In genomic region chr15:95176794-95177577, GRCh38 we compare ENCODE assay signal across 27 cellular contexts.
DNase-seq lines count a peak whose midpoint lies in the region; ATAC-seq, FAIRE-seq and TF ChIP-seq lines count a peak whose summit lies in the region.
"Had no signal": no experiment of that assay in that cellular context is flagged by ENCODE, and none has a peak within 500 bp of the region (broad histone marks: within the 10 kb centered on the region; RNA-seq: fewer than 3 reads in every experiment).

No MANE protein-coding gene starts in this region.

- TF ChIP-seq POLR2A in K562 (conservative IDR thresholded peaks at IDR 0.05), result no peak

- H2AK5ac ChIP-seq in mesendoderm (ENCODE audit: low read length), result no peak overlapping the region

- peak in 2 of 3 experiments; percentile 34 to 48; a peak in 3 of 6 replicates for TF ChIP-seq CTCF in K562 (IDR thresholded peaks at IDR 0.05 in 2 of 3, conservative IDR thresholded peaks at IDR 0.05 in 1 of 3; ENCODE audit: insufficient read depth in 2 of 3, low read depth in 1 of 3, low read length in 3 of 3)
- no peak for TF ChIP-seq CTCF in GM20000 (IDR thresholded peaks at IDR 0.05; ENCODE audit: extremely low read depth, missing control alignments)
- TF ChIP-seq CTCF in osteoblast (IDR thresholded peaks at IDR 0.05; ENCODE audit: extremely low read depth, low read depth, low read length), result no peak

- no peaks in the 10 kb centered on the region for H3K9me3 ChIP-seq in K562 (replicated peaks; ENCODE audit: control insufficient read depth, insufficient read depth, low read depth, low read length)
- H3K9me3 ChIP-seq in osteoblast (ENCODE audit: low read depth, low read length), result no peaks in the 10 kb centered on the region

- peak in 1 of 2 experiments; percentile 56; a peak in 2 of 4 replicates for TF ChIP-seq RAD21 in K562 (CRISPR knock-in tag; conservative IDR thresholded peaks at IDR 0.05 in 1 of 2, IDR thresholded peaks at IDR 0.05 in 1 of 2)

- peak; percentile 93 for ATAC-seq in K562
- ATAC-seq in GM21423 (IDR thresholded peaks at IDR 0.05; ENCODE audit: unreplicated experiment), result no peak
- ATAC-seq: activated T-cell treated with anti-CD3 and anti-CD28 coated beads, Interleukin-2, amount 50 U/mL, for 72 hours; left ventricle myocardium superior; naive thymus-derived CD8-positive, alpha-beta T cell; T-helper 17 cell had no signal

- H3K36me3 ChIP-seq in ACC112 (ENCODE audit: insufficient read depth, low read length) (no peaks in the 10 kb centered on the region), K562 (ENCODE audit: control insufficient read depth, insufficient read depth, low read length) (no peaks in the 10 kb centered on the region), mesendoderm (ENCODE audit: control insufficient read depth, insufficient read depth, low read length) (no peaks in the 10 kb centered on the region), osteoblast (ENCODE audit: insufficient read depth, low read length) (no peaks in the 10 kb centered on the region)
- H3K36me3 ChIP-seq: ovary had no signal

- no peak overlapping the region for H3K18ac ChIP-seq in mesendoderm (ENCODE audit: low read length)

- H3K27me3 ChIP-seq in ACC112 (ENCODE audit: insufficient read depth, low read length) (no peaks in the 10 kb centered on the region), K562 (ENCODE audit: control insufficient read depth in 2 of 2, insufficient read depth in 2 of 2, low read length in 2 of 2) (no peaks in the 10 kb centered on the region), mesendoderm (ENCODE audit: insufficient read depth, low read length, poor library complexity) (no peaks in the 10 kb centered on the region), osteoblast (ENCODE audit: insufficient read depth, low read length) (no peaks in the 10 kb centered on the region)
- H3K27me3 ChIP-seq: ovary had no signal

- H2BK120ac ChIP-seq in mesendoderm (ENCODE audit: low read depth, low read length), result no peak overlapping the region

- no peak overlapping the region for H2BK5ac ChIP-seq in mesendoderm (ENCODE audit: low read length)

- no peak overlapping the region for H4K5ac ChIP-seq in mesendoderm (ENCODE audit: low read length)

- no peak overlapping the region for H3K4me3 ChIP-seq in ACC112 (ENCODE audit: low read depth, low read length)
- H3K4me3 ChIP-seq in K562, result no peak overlapping the region
- no peak overlapping the region for H3K4me3 ChIP-seq in mesendoderm (ENCODE audit: low read length)
- no peak overlapping the region for H3K4me3 ChIP-seq in osteoblast (ENCODE audit: insufficient read depth, low read length)
- H3K4me3 ChIP-seq: ovary, smooth muscle cell had no signal

- WGBS in K562 (ENCODE audit: insufficient coverage, low coverage, missing lambda C conversion rate), result 50% methylated on average over 6 of the region's 6 CpGs
- no CpG with 5 or more reads among the region's 6 CpGs for WGBS in mesendoderm (ENCODE audit: extremely low coverage, insufficient coverage, low lambda C conversion rate)

- peaks cover 30% of the 10 kb centered on the region for H3K4me1 ChIP-seq in ACC112 (ENCODE audit: control insufficient read depth, insufficient read depth, low read length, unreplicated experiment)
- H3K4me1 ChIP-seq in K562 (replicated peaks in 1 of 2; ENCODE audit: control insufficient read depth in 2 of 2, insufficient read depth in 2 of 2, low read length in 2 of 2), result peaks cover 3 to 7% of the 10 kb centered on the region in 2 experiments; a peak in 3 of 5 replicates
- H3K4me1 ChIP-seq in mesendoderm (ENCODE audit: control insufficient read depth, low read depth, low read length), result no peaks in the 10 kb centered on the region
- no peaks in the 10 kb centered on the region for H3K4me1 ChIP-seq in osteoblast (ENCODE audit: insufficient read depth, low read length)

- H2BK15ac ChIP-seq in mesendoderm (replicated peaks; ENCODE audit: low read depth), result no peak overlapping the region

- H3K79me1 ChIP-seq in mesendoderm (ENCODE audit: low read length), result no peaks in the 10 kb centered on the region

- no peaks in the 10 kb centered on the region for H4K20me1 ChIP-seq in K562 (replicated peaks; ENCODE audit: control insufficient read depth, insufficient read depth, low read length)
- no peaks in the 10 kb centered on the region for H4K20me1 ChIP-seq in osteoblast (ENCODE audit: insufficient read depth, low read length)

- H3K9me1 ChIP-seq in K562 (ENCODE audit: control insufficient read depth, insufficient read depth, low read length), result no peaks in the 10 kb centered on the region

- no peak for TF ChIP-seq EP300 in K562 (IDR thresholded peaks at IDR 0.05; ENCODE audit: low read length)

- POLR2A ChIA-PET in K562 (lab: Yijun Ruan, JAX), result interaction anchor here (0.5 kb wide), 1 partner anchor 461 kb away, joined by 5 read pairs; no protein-coding TSS in a partner anchor

- no TSS peak for BruUV-seq in K562 (replicated peaks; lab: Mats Ljungman, UMichigan)

- in situ Hi-C loops in K562 (cut with MboI), result no loop called here

- no peak overlapping the region for H3K23ac ChIP-seq in mesendoderm (ENCODE audit: low read length)

- intact Hi-C loops in K562 (cut with micrococcal nuclease), result loop anchor here (1.0 to 10.0 kb wide), 2 partner anchors 115 to 322 kb away; no protein-coding TSS in a partner anchor

- H3K79me2 ChIP-seq in ACC112 (ENCODE audit: control insufficient read depth, insufficient read depth, low read length, unreplicated experiment), result no peaks in the 10 kb centered on the region
- H3K79me2 ChIP-seq in K562 (ENCODE audit: control insufficient read depth, insufficient read depth, low read length), result no peaks in the 10 kb centered on the region
- no peaks in the 10 kb centered on the region for H3K79me2 ChIP-seq in mesendoderm (ENCODE audit: control insufficient read depth, insufficient read depth, low read length)
- no peaks in the 10 kb centered on the region for H3K79me2 ChIP-seq in osteoblast (ENCODE audit: insufficient read depth, low read length)

- H3K4me2 ChIP-seq in K562 (ENCODE audit: insufficient read depth, low read length) (no peak overlapping the region), mesendoderm (ENCODE audit: low read length) (no peak overlapping the region), osteoblast (ENCODE audit: insufficient read depth, low read length) (no peak overlapping the region)
- H3K4me2 ChIP-seq: smooth muscle cell had no signal

- H3K56ac ChIP-seq in mesendoderm (ENCODE audit: low read length), result no peak overlapping the region

- DNase-seq in OCI-M1 (lab: John Stamatoyannopoulos, UW) (peak; percentile 45), K562 (ENCODE audit: extremely low read depth in 1 of 4, low spot score in 3 of 4) (peak in 2 of 4 experiments; percentile 36 to 61), mesendoderm (peak; percentile 11), GM20000 (ENCODE audit: low spot score) (no peak), osteoblast (ENCODE audit: insufficient read length, low spot score, missing footprints) (no peak)
- DNase-seq in NK-92 treated with Interleukin-12 subunit alpha and Interleukin-12 subunit beta, amount 100 ng/mL, for 24 hours (lab: John Stamatoyannopoulos, UW), result no peak
- DNase-seq: activated B cell treated with CpG ODN at 0.5 μM for 24 hours; activated CD4-positive, alpha-beta T cell treated with anti-CD3 and anti-CD28 coated beads, Interleukin-2, amount 50 U/mL, for 1 hour; activated naive CD4-positive, alpha-beta T cell treated with Interleukin-2 at 50 U/mL for 16 hours; activated T-cell treated with anti-CD3 and anti-CD28 coated beads, Interleukin-2, amount 50 U/mL, for 72 hours; effector CD4-positive, alpha-beta T cell; glutamatergic neuron; HFFc6; left ventricle myocardium superior; midbrain; naive thymus-derived CD8-positive, alpha-beta T cell; NCI-H1436 treated with DMSO at 0.1 percent for 48 hours; NCI-H2107; NCI-H510A; ovary; stimulated activated CD4-positive, alpha-beta T cell treated with anti-CD3 and anti-CD28 coated beads, Interleukin-2, amount 100 ng/mL, for 24 hours; T-helper 17 cell; trophoblast cell had no signal

- H3K4ac ChIP-seq in mesendoderm (ENCODE audit: low read depth, low read length), result no peak overlapping the region

- H3K9ac ChIP-seq in K562 (ENCODE audit: insufficient read depth in 1 of 2, low read depth in 2 of 2, low read length in 2 of 2), result no peak overlapping the region
- no peak overlapping the region for H3K9ac ChIP-seq in mesendoderm (ENCODE audit: low read length)

- no peak for FAIRE-seq in K562 (lab: Jason Lieb, UNC)
- FAIRE-seq: islet of Langerhans had no signal

- H2AFZ ChIP-seq in ACC112 (ENCODE audit: low read length, unreplicated experiment) (no peak overlapping the region), K562 (ENCODE audit: low read depth, low read length) (no peak overlapping the region), osteoblast (ENCODE audit: low read length) (no peak overlapping the region)

- CTCF ChIA-PET in K562 (lab: Yijun Ruan, JAX; ENCODE audit: low intra/inter-chr PET ratio), result no interaction called here

- H3K27ac ChIP-seq in ACC112 (ENCODE audit: low read depth, low read length) (peak overlapping the region; percentile 18), K562 (ENCODE audit: extremely low read depth, low read depth, low read length) (0 out of 3 replicates have a peak overlapping the region, but pooled peaks have one; percentile 9), mesendoderm (ENCODE audit: low read depth, low read length) (no peak overlapping the region), osteoblast (ENCODE audit: low read depth, low read length) (no peak overlapping the region)
- H3K27ac ChIP-seq: ovary had no signal

- H4K8ac ChIP-seq in mesendoderm (ENCODE audit: low read depth, low read length), result no peak overlapping the region

TF ChIP-seq in K562, 482 proteins besides CTCF, POLR2A, EP300 and RAD21 (continues in another document):
- TF ChIP-seq KDM1A (IDR thresholded peaks at IDR 0.05), result no peak

Comparison
In these comparisons a context has a peak if more than half of its experiments do, and no peak if none do; other contexts are left out.
1. H3K27ac ChIP-seq: peak in ACC112 (single experiment) and K562 (single experiment); none in mesendoderm (single experiment) and osteoblast (single experiment).
2. DNase-seq: peak in OCI-M1 (single experiment) and mesendoderm (single experiment); none in NK-92 treated with Interleukin-12 subunit alpha and Interleukin-12 subunit beta, amount 100 ng/mL, for 24 hours (single experiment), GM20000 (single experiment) and osteoblast (single experiment).
3. CTCF ChIP-seq: peak in K562 (2 of 3); none in GM20000 (single experiment) and osteoblast (single experiment).